Comparison of ENCODE assay signal across 8 cellular contexts in the genomic region with DNA sequence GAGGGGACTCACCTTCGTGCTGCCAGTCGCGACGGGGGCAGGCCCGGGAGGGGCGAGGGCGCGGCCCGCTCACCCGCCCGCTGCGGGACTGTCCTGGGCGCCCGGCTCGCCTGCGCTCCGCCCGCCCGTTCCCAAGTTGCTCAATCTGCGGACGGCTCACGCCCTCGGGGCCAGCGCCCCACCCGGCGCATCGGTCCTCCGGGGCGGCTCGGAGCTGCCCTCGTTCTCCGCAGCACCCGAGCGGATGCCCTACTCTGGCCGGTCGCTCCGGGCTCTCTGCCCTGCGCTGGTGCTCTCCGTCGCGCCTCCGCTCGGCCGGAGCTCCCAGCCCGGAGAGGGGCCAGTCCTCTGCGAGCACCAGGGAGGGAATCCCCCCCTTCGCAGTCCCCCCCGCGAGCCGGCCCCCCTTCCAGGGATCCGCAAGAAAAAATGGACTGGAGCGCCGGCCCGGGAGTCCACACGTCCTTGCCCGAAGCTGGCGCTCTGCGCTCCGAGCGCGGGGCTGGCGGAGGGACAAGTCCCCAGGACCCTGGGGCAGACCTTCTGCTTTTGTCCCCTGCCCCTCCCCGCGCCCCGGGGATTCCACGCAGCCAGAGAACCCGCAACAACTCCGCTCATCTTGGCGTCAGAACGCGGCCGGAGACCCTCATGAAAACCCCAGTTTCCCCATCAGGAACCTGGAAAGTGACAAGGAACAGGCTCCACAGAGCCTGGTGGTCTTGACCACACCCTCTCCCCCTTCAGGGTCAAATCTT. TPM values are rescaled to one million over a fixed set of nuclear protein-coding genes. Genes with fewer than 3 reads are reported as not detected.
DNase-seq lines count a peak whose midpoint lies in the region; ATAC-seq and TF ChIP-seq lines count a peak whose summit lies in the region.

A gene with protein sequence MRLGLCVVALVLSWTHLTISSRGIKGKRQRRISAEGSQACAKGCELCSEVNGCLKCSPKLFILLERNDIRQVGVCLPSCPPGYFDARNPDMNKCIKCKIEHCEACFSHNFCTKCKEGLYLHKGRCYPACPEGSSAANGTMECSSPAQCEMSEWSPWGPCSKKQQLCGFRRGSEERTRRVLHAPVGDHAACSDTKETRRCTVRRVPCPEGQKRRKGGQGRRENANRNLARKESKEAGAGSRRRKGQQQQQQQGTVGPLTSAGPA (minus strand): TSS at position 339 of the 755 bp plus-strand sequence. CDS start 5,231 bp downstream, outside the sequence.

- no peaks in the 10 kb centered on the region; the same call in 1 of the 2 replicates for H3K4me1 ChIP-seq in Panc1 (ENCODE audit: control insufficient read depth, insufficient read depth, low read length)

- in situ Hi-C loops in Panc1 (cut with HindIII; ENCODE audit: low pct_unique_long_range_greater_than_20kb, low sequenced_read_pairs) = no loop called here

- no peaks in the 10 kb centered on the region for H3K9me3 ChIP-seq in Panc1 (ENCODE audit: control insufficient read depth, insufficient read depth, low read depth, low read length)

- POLR2A ChIA-PET in Panc1 (lab: Charles Lee) = no interaction called here

- CTCF ChIA-PET in Panc1 (lab: Charles Lee) = interaction anchor here (0.7 to 1.5 kb wide), 2 partner anchors 16 to 31 kb away, joined by 3 to 8 read pairs; no protein-coding TSS in a partner anchor

- H3K27ac ChIP-seq in Panc1 (ENCODE audit: low read length) = no peak within 1 kb of the TSS

- DNase-seq in EH (ENCODE audit: low read depth) = peak; percentile 33
- no peak for DNase-seq in Panc1 (ENCODE audit: low read depth, low spot score)
- peak; percentile 8 for DNase-seq in fibroblast of peridontal ligament (ENCODE audit: extremely low read depth)
- peak; percentile 80 for DNase-seq in posterior vena cava (ENCODE audit: low spot score)
- DNase-seq in SW 1271 (lab: John Stamatoyannopoulos, UW) = no peak
- DNase-seq in activated CD4-positive, alpha-beta T cell treated with anti-CD3 and anti-CD28 coated beads, Interleukin-2, amount 50 U/mL, for 4 hours = no peak
- DNase-seq in AML-193 (lab: John Stamatoyannopoulos, UW) = no peak

- H3K4me3 ChIP-seq in Panc1 (ENCODE audit: low read depth in 2 of 2, low read length in 2 of 2) = peak within 1 kb of the TSS; percentile 29 to 39

- no TSS peak for BruUV-seq in Panc1 (replicated peaks; lab: Mats Ljungman, UMichigan)

- ATAC-seq in Panc1 (peak; percentile 77), HG03175 (IDR thresholded peaks at IDR 0.05; ENCODE audit: unreplicated experiment) (no peak)

- H3K36me3 ChIP-seq in Panc1 (ENCODE audit: control insufficient read depth, insufficient read depth, low read length) = no peaks in the 10 kb centered on the region

- intact Hi-C loops in Panc1 (cut with micrococcal nuclease; ENCODE audit: unreplicated experiment) (no loop called here), posterior vena cava (cut with DNase I) (no loop called here)

- H3K27me3 ChIP-seq in Panc1 (ENCODE audit: control insufficient read depth, insufficient read depth, low read length) = peaks cover 39% of the 10 kb centered on the region

- TF ChIP-seq CTCF in Panc1 (IDR thresholded peaks at IDR 0.05) = no peak

RNA-seq across cellular contexts. Expression of the gene that starts here (rescaled TPM):
- 0.18 TPM for total RNA-seq in Panc1 (2021; ENCODE audit: unreplicated experiment)
- not detected for polyA plus RNA-seq in Panc1 (2012; ENCODE audit: insufficient read length)
- 1 to 10 TPM in 1 of 2 donors, under 1 TPM in 1; 0.60 to 1.2 TPM for total RNA-seq in posterior vena cava

Comparison
In these comparisons a context has a peak if more than half of its experiments do, and no peak if none do; other contexts are left out.
1. Peak in ATAC-seq and H3K4me3 ChIP-seq in Panc1; RNA of the gene not detected or under 1 TPM.
2. DNase-seq: peak in EH (single experiment), fibroblast of peridontal ligament (single experiment) and posterior vena cava (single experiment); none in Panc1 (single experiment), SW 1271 (0 of 2), activated CD4-positive, alpha-beta T cell treated with anti-CD3 and anti-CD28 coated beads, Interleukin-2, amount 50 U/mL, for 4 hours (0 of 2) and AML-193 (0 of 2).